Comparison of ENCODE assay signal across 27 cellular contexts in genomic region chr2:239574054-239574433, GRCh38.
"Had no signal": no experiment of that assay in that cellular context is flagged by ENCODE, and none has a peak within 500 bp of the region (broad histone marks: within the 10 kb centered on the region; RNA-seq: fewer than 3 reads in every experiment).

No MANE protein-coding gene starts in this region.

- ATAC-seq: activated T-cell treated with anti-CD3 and anti-CD28 coated beads, Interleukin-2, amount 50 U/mL, for 4 hours; Panc1; Right ventricle myocardium inferior; T-cell had no signal

- H3K27ac ChIP-seq: SK-N-MC, VCaP had no signal

- H3K4me3 ChIP-seq: SK-N-MC had no signal

- H3K27me3 Mint-ChIP-seq: activated CD4-positive, alpha-beta T cell treated with anti-CD3 and anti-CD28 coated beads, Interleukin-2, amount 10 ng/mL, durations not matched to agents 7 days and 5 days had no signal

- H3K4me1 Mint-ChIP-seq: activated CD4-positive, alpha-beta T cell treated with anti-CD3 and anti-CD28 coated beads, Interleukin-2, amount 10 ng/mL, durations not matched to agents 7 days and 5 days; activated naive CD4-positive, alpha-beta T cell treated with anti-CD3 and anti-CD28 coated beads, Interleukin-2, amount 10 ng/mL, durations not matched to agents 7 days and 5 days; activated naive CD8-positive, alpha-beta T cell treated with anti-CD3 and anti-CD28 coated beads for 36 hours had no signal

- FAIRE-seq: TTC549 had no signal

- DNase-seq: activated CD4-positive, alpha-beta memory T cell treated with anti-CD3 and anti-CD28 coated beads for 36 hours; activated CD4-positive, alpha-beta T cell treated with anti-CD3 and anti-CD28 coated beads, Interleukin-2, amount 10 ng/mL, durations not matched to agents 7 days and 5 days; activated CD4-positive, CD25-positive, alpha-beta regulatory T cell; activated CD8-positive, alpha-beta memory T cell treated with anti-CD3 and anti-CD28 coated beads for 24 hours; activated gamma-delta T cell treated with Interleukin-2 at 50 U/mL for 16 hours; activated naive CD4-positive, alpha-beta T cell treated with anti-CD3 and anti-CD28 coated beads, Interleukin-2, amount 10 ng/mL, durations not matched to agents 7 days and 5 days; activated naive CD8-positive, alpha-beta T cell treated with anti-CD3 and anti-CD28 coated beads for 36 hours; activated T-cell treated with anti-CD3 and anti-CD28 coated beads, Interleukin-2, amount 50 U/mL, for 4 hours; MM.1S; NCI-H1105; NCI-H1436; NCI-H1694 treated with DMSO at 0.1 percent for 48 hours; NCI-H2029 treated with DMSO at 0.1 percent for 48 hours; NCI-H345; NCI-H510A; NCI-H526 treated with DMSO at 0.1 percent for 48 hours; NCI-H82; OCI-M1; RPMI8226; T-cell; T-helper 2 cell; T1000 had no signal

- H3K27ac Mint-ChIP-seq: activated CD4-positive, alpha-beta memory T cell treated with anti-CD3 and anti-CD28 coated beads for 36 hours; activated CD4-positive, alpha-beta T cell treated with anti-CD3 and anti-CD28 coated beads, Interleukin-2, amount 10 ng/mL, durations not matched to agents 7 days and 5 days; activated naive CD4-positive, alpha-beta T cell treated with anti-CD3 and anti-CD28 coated beads, Interleukin-2, amount 10 ng/mL, durations not matched to agents 7 days and 5 days; activated naive CD8-positive, alpha-beta T cell treated with anti-CD3 and anti-CD28 coated beads for 36 hours; T-cell had no signal

- H3K36me3 Mint-ChIP-seq: activated CD4-positive, alpha-beta memory T cell treated with anti-CD3 and anti-CD28 coated beads for 36 hours; activated naive CD4-positive, alpha-beta T cell treated with anti-CD3 and anti-CD28 coated beads, Interleukin-2, amount 10 ng/mL, durations not matched to agents 7 days and 5 days; activated naive CD8-positive, alpha-beta T cell treated with anti-CD3 and anti-CD28 coated beads for 36 hours; T-cell had no signal

- H3K9me3 Mint-ChIP-seq: activated CD4-positive, alpha-beta memory T cell treated with anti-CD3 and anti-CD28 coated beads for 36 hours; activated CD4-positive, alpha-beta T cell treated with anti-CD3 and anti-CD28 coated beads, Interleukin-2, amount 10 ng/mL, durations not matched to agents 7 days and 5 days; activated naive CD4-positive, alpha-beta T cell treated with anti-CD3 and anti-CD28 coated beads, Interleukin-2, amount 10 ng/mL, durations not matched to agents 7 days and 5 days; activated naive CD8-positive, alpha-beta T cell treated with anti-CD3 and anti-CD28 coated beads for 36 hours; activated T-cell treated with anti-CD3 and anti-CD28 coated beads, Interleukin-2, amount 50 U/mL, for 4 hours; T-cell had no signal

- H3K4me3 Mint-ChIP-seq: activated CD4-positive, alpha-beta memory T cell treated with anti-CD3 and anti-CD28 coated beads for 36 hours; activated CD4-positive, alpha-beta T cell treated with anti-CD3 and anti-CD28 coated beads, Interleukin-2, amount 10 ng/mL, durations not matched to agents 7 days and 5 days; activated naive CD4-positive, alpha-beta T cell treated with anti-CD3 and anti-CD28 coated beads, Interleukin-2, amount 10 ng/mL, durations not matched to agents 7 days and 5 days; activated naive CD8-positive, alpha-beta T cell treated with anti-CD3 and anti-CD28 coated beads for 36 hours; activated T-cell treated with anti-CD3 and anti-CD28 coated beads, Interleukin-2, amount 50 U/mL, for 4 hours; T-cell had no signal
